In genomic region chr3:56962200-56962599, GRCh38 we compare ENCODE assay signal across 20 cellular contexts.
A peak's percentile ranks its signal among the peaks of the same experiment; 100 is the strongest.
DNase-seq lines count a peak whose midpoint lies in the region; ATAC-seq and TF ChIP-seq lines count a peak whose summit lies in the region.
"Had no signal": no experiment of that assay in that cellular context is flagged by ENCODE, and none has a peak within 500 bp of the region (broad histone marks: within the 10 kb centered on the region; RNA-seq: fewer than 3 reads in every experiment).

No MANE protein-coding gene starts in this region.

- H2BK5ac ChIP-seq in neuronal stem cell (ENCODE audit: low read length) = no peak overlapping the region

- no peaks in the 10 kb centered on the region for H3K27me3 Mint-ChIP-seq in endodermal cell (ENCODE audit: insufficient read depth)
- no peaks in the 10 kb centered on the region for H3K27me3 Mint-ChIP-seq in stimulated activated memory B cell treated with anti-CD40 and anti-IgM and Interleukin-4, amounts not matched to agents 10 μg/mL and 1 μg/mL and 100 μg/mL, for 72 hours
- H3K27me3 Mint-ChIP-seq: activated naive CD8-positive, alpha-beta T cell treated with anti-CD3 and anti-CD28 coated beads for 36 hours had no signal

- no peak overlapping the region for H3K27ac Mint-ChIP-seq in endodermal cell
- H3K27ac Mint-ChIP-seq in stimulated activated memory B cell treated with anti-CD40 and anti-IgM and Interleukin-4, amounts not matched to agents 10 μg/mL and 1 μg/mL and 100 μg/mL, for 72 hours = no peak overlapping the region
- H3K27ac Mint-ChIP-seq: activated naive CD8-positive, alpha-beta T cell treated with anti-CD3 and anti-CD28 coated beads for 36 hours; immature natural killer cell had no signal

- H3K4me3 ChIP-seq in endodermal cell (ENCODE audit: low read length) = no peak overlapping the region
- no peak overlapping the region for H3K4me3 ChIP-seq in neuronal stem cell (ENCODE audit: low read length in 2 of 2)
- H3K4me3 ChIP-seq: BLaER1, lower lobe of right lung, smooth muscle cell, stomach, upper lobe of right lung had no signal

- no peak overlapping the region for H2BK12ac ChIP-seq in neuronal stem cell (ENCODE audit: low read length)

- H3K4me1 ChIP-seq in endodermal cell (ENCODE audit: control insufficient read depth, insufficient read depth, low read length) (no peaks in the 10 kb centered on the region), neuronal stem cell (ENCODE audit: control insufficient read depth in 2 of 2, insufficient read depth in 1 of 2, low read depth in 1 of 2, low read length in 2 of 2) (peaks cover 0 to 7% of the 10 kb centered on the region in 2 donors)
- H3K4me1 ChIP-seq: BLaER1, lower lobe of right lung, upper lobe of right lung had no signal

- no peak overlapping the region for H3K4ac ChIP-seq in neuronal stem cell (ENCODE audit: low read length)

- H3K27me3 ChIP-seq in endodermal cell (ENCODE audit: control insufficient read depth, insufficient read depth, low read length, poor library complexity, severe bottlenecking) (no peaks in the 10 kb centered on the region), neuronal stem cell (ENCODE audit: control insufficient read depth in 3 of 3, insufficient read depth in 3 of 3, low read depth in 1 of 3, low read length in 3 of 3) (no peaks in the 10 kb centered on the region)
- H3K27me3 ChIP-seq: BLaER1, stomach, upper lobe of right lung had no signal

- no peak for ATAC-seq in GM18520 (IDR thresholded peaks at IDR 0.05; ENCODE audit: unreplicated experiment)
- ATAC-seq in stimulated activated memory B cell treated with anti-CD40 and anti-IgM and Interleukin-4, amounts not matched to agents 10 μg/mL and 1 μg/mL and 100 μg/mL, for 72 hours = no peak
- ATAC-seq in HG02759 (IDR thresholded peaks at IDR 0.05; ENCODE audit: unreplicated experiment) = no peak
- ATAC-seq: lower lobe of right lung, upper lobe of right lung had no signal

- H3K9me3 ChIP-seq in endodermal cell (ENCODE audit: control insufficient read depth, low read length) = no peaks in the 10 kb centered on the region
- H3K9me3 ChIP-seq in neuronal stem cell (replicated peaks in 1 of 2; ENCODE audit: control insufficient read depth in 2 of 2, insufficient read depth in 1 of 2, low read depth in 1 of 2, low read length in 2 of 2) = no peaks in the 10 kb centered on the region
- H3K9me3 ChIP-seq: lower lobe of right lung, stomach, upper lobe of right lung had no signal

- H3K4me2 ChIP-seq in neuronal stem cell (ENCODE audit: insufficient read depth, low read length, poor library complexity, severe bottlenecking) = no peak overlapping the region
- H3K4me2 ChIP-seq: BLaER1, smooth muscle cell had no signal

- 93 to 95% methylated on average over 3 of the region's 3 CpGs for WGBS in endodermal cell (ENCODE audit: insufficient coverage in 1 of 2, insufficient read length in 1 of 2), 2 experiments
- no CpG with 5 or more reads among the region's 3 CpGs for WGBS in neuronal stem cell (ENCODE audit: extremely low coverage in 2 of 2, insufficient read length in 2 of 2, insufficient replicate concordance in 1 of 2), 2 donors

- H3K9ac ChIP-seq in endodermal cell (ENCODE audit: extremely low read depth, low read length, poor library complexity, severe bottlenecking) (no peak overlapping the region), neuronal stem cell (ENCODE audit: low read depth, low read length, poor library complexity) (no peak overlapping the region)
- H3K9ac ChIP-seq: BLaER1, parathyroid adenoma had no signal

- no peak overlapping the region for H3K14ac ChIP-seq in neuronal stem cell (ENCODE audit: low read length)

- no peaks in the 10 kb centered on the region for H3K36me3 ChIP-seq in endodermal cell (ENCODE audit: control insufficient read depth, insufficient read depth, low read length)
- no peaks in the 10 kb centered on the region for H3K36me3 ChIP-seq in neuronal stem cell (replicated peaks in 1 of 2; ENCODE audit: control insufficient read depth in 2 of 2, insufficient read depth in 2 of 2, low read length in 2 of 2)
- H3K36me3 ChIP-seq: BLaER1, upper lobe of right lung had no signal

- no peak for TF ChIP-seq CTCF in endodermal cell (conservative IDR thresholded peaks at IDR 0.05)

- no peak overlapping the region for H4K91ac ChIP-seq in neuronal stem cell (ENCODE audit: low read depth, low read length, poor library complexity)

- no peak overlapping the region for H3K4me3 Mint-ChIP-seq in endodermal cell
- no peak overlapping the region for H3K4me3 Mint-ChIP-seq in stimulated activated memory B cell treated with anti-CD40 and anti-IgM and Interleukin-4, amounts not matched to agents 10 μg/mL and 1 μg/mL and 100 μg/mL, for 72 hours
- H3K4me3 Mint-ChIP-seq: activated naive CD8-positive, alpha-beta T cell treated with anti-CD3 and anti-CD28 coated beads for 36 hours; immature natural killer cell had no signal

- H3K23ac ChIP-seq in neuronal stem cell (ENCODE audit: low read depth, low read length, poor library complexity) = no peak overlapping the region

- DNase-seq in NCI-H146 (lab: John Stamatoyannopoulos, UW) (peak; percentile 3), NCI-H146 treated with DMSO at 0.1 percent for 48 hours (lab: John Stamatoyannopoulos, UW; ENCODE audit: unreplicated experiment) (no peak), NCI-H2227 (lab: John Stamatoyannopoulos, UW; ENCODE audit: unreplicated experiment) (peak; percentile 71), endodermal cell (peak; percentile 28), neuronal stem cell (ENCODE audit: low spot score) (no peak)
- DNase-seq: activated CD4-positive, alpha-beta T cell treated with anti-CD3 and anti-CD28 coated beads for 1 hour; activated naive CD8-positive, alpha-beta T cell treated with anti-CD3 and anti-CD28 coated beads for 36 hours; HCEC 1CT; immature natural killer cell; lower lobe of right lung; NCI-H1930; stimulated activated CD4-positive, alpha-beta T cell treated with anti-CD3 and anti-CD28 coated beads, Interleukin-4, amount 100 ng/mL, for 1 hour; stomach; upper lobe of right lung had no signal

- H3K4me1 Mint-ChIP-seq in endodermal cell = no peaks in the 10 kb centered on the region
- peaks cover 27% of the 10 kb centered on the region for H3K4me1 Mint-ChIP-seq in stimulated activated memory B cell treated with anti-CD40 and anti-IgM and Interleukin-4, amounts not matched to agents 10 μg/mL and 1 μg/mL and 100 μg/mL, for 72 hours
- H3K4me1 Mint-ChIP-seq: immature natural killer cell had no signal

- H3K9me3 Mint-ChIP-seq in endodermal cell = peaks cover 2% of the 10 kb centered on the region
- peaks cover 4% of the 10 kb centered on the region for H3K9me3 Mint-ChIP-seq in stimulated activated memory B cell treated with anti-CD40 and anti-IgM and Interleukin-4, amounts not matched to agents 10 μg/mL and 1 μg/mL and 100 μg/mL, for 72 hours

- H3K79me1 ChIP-seq in neuronal stem cell (ENCODE audit: low read depth, low read length) = no peaks in the 10 kb centered on the region

- H2AFZ ChIP-seq in neuronal stem cell (ENCODE audit: low read length) = peak overlapping the region; percentile 36
- H2AFZ ChIP-seq: parathyroid adenoma had no signal

- peaks cover 4% of the 10 kb centered on the region for H3K36me3 Mint-ChIP-seq in endodermal cell (ENCODE audit: low read depth)
- no peaks in the 10 kb centered on the region for H3K36me3 Mint-ChIP-seq in stimulated activated memory B cell treated with anti-CD40 and anti-IgM and Interleukin-4, amounts not matched to agents 10 μg/mL and 1 μg/mL and 100 μg/mL, for 72 hours
- H3K36me3 Mint-ChIP-seq: activated naive CD8-positive, alpha-beta T cell treated with anti-CD3 and anti-CD28 coated beads for 36 hours; immature natural killer cell had no signal

- no peak overlapping the region for H2AK5ac ChIP-seq in neuronal stem cell (ENCODE audit: low read depth, low read length)

- H3K18ac ChIP-seq in neuronal stem cell (ENCODE audit: low read length) = no peak overlapping the region

- no peak overlapping the region for H2BK120ac ChIP-seq in neuronal stem cell (ENCODE audit: low read depth, low read length)

- no peak overlapping the region for H4K8ac ChIP-seq in neuronal stem cell (ENCODE audit: low read depth, low read length)

- H2BK15ac ChIP-seq in neuronal stem cell (ENCODE audit: low read length) = no peak overlapping the region

- H3K27ac ChIP-seq in endodermal cell (ENCODE audit: low read depth, low read length) = no peak overlapping the region
- H3K27ac ChIP-seq in neuronal stem cell (replicated peaks; ENCODE audit: low read length) = no peak overlapping the region
- H3K27ac ChIP-seq: BLaER1, lower lobe of right lung, parathyroid adenoma, stomach, upper lobe of right lung had no signal

Comparison
In these comparisons a context has a peak if more than half of its experiments do, and no peak if none do; other contexts are left out.
1. DNase-seq: peak in NCI-H146 (single experiment), NCI-H2227 (single experiment) and endodermal cell (single experiment); none in NCI-H146 treated with DMSO at 0.1 percent for 48 hours (single experiment) and neuronal stem cell (single experiment).